11 cellular contexts compared by ENCODE assay signal in the genomic region with DNA sequence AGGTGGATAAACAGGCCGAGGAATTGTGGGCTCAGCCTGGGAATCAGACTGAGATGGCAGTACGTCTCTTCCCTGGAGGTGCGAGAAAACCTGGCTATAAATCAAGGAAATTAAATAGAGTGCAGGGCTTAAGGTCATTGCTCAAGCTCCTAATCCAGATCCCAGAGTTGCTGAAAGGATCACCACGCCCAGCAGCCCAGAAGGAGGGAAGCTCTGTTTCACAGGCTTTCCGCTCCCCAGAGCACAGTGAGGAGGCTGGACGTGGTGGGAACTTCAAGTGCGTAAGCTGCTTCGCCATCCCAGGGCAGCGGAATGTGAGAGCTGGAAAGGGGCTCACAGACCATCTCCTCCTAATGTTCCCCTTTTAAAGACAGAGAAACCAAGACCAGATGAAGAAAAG.
"Had no signal": no experiment of that assay in that cellular context is flagged by ENCODE, and none has a peak within 500 bp of the region (broad histone marks: within the 10 kb centered on the region; RNA-seq: fewer than 3 reads in every experiment).

No MANE protein-coding gene starts in this region.

- DNase-seq: activated CD4-positive, alpha-beta T cell treated with anti-CD3 and anti-CD28 coated beads for 1 hour; activated CD4-positive, alpha-beta T cell treated with anti-CD3 and anti-CD28 coated beads, Interleukin-2, amount 50 U/mL, for 48 hours; activated naive CD4-positive, alpha-beta T cell treated with anti-CD3 and anti-CD28 coated beads for 36 hours; activated naive CD8-positive, alpha-beta T cell treated with anti-CD3 and anti-CD28 coated beads, Interleukin-2, amount 50 U/mL, for 24 hours; mesendoderm; occipital lobe; stimulated activated CD4-positive, alpha-beta T cell treated with anti-CD3 and anti-CD28 coated beads, Interleukin-1b, Interleukin-23, amount 100 ng/mL, for 48 hours; T-helper 1 cell; T1000 had no signal

- ATAC-seq: activated naive CD8-positive, alpha-beta T cell treated with anti-CD3 and anti-CD28 coated beads, Interleukin-2, amount 50 U/mL, for 24 hours; activated T-helper 17 cell treated with anti-CD3 and anti-CD28 coated beads, Interleukin-2, amount 50 U/mL, for 72 hours had no signal

- H3K27ac ChIP-seq: epithelial cell of prostate had no signal
